In genomic region chr3:175865724-175866123, GRCh38 we compare ENCODE assay signal across 33 cellular contexts.
"Had no signal": no experiment of that assay in that cellular context is flagged by ENCODE, and none has a peak within 500 bp of the region (broad histone marks: within the 10 kb centered on the region; RNA-seq: fewer than 3 reads in every experiment).

No MANE protein-coding gene starts in this region.

- FAIRE-seq: astrocyte, bronchial epithelial cell had no signal

- H3K4me1 ChIP-seq: gastroesophageal sphincter, heart left ventricle had no signal

- H3K9me3 ChIP-seq: esophagus muscularis mucosa, gastroesophageal sphincter, heart left ventricle had no signal

- H3K36me3 ChIP-seq: brain microvascular endothelial cell, esophagus muscularis mucosa, gastroesophageal sphincter, heart left ventricle, WERI-Rb-1 had no signal

- H3K27me3 ChIP-seq: brain microvascular endothelial cell, dorsolateral prefrontal cortex, esophagus muscularis mucosa, gastroesophageal sphincter, heart left ventricle had no signal

- ATAC-seq: activated CD4-positive, alpha-beta T cell treated with anti-CD3 and anti-CD28 coated beads for 36 hours; activated CD8-positive, alpha-beta memory T cell treated with anti-CD3 and anti-CD28 coated beads, Interleukin-2, amount 10 ng/mL, durations not matched to agents 7 days and 5 days; activated CD8-positive, alpha-beta T cell treated with anti-CD3 and anti-CD28 coated beads, Interleukin-2, amount 10 ng/mL, durations not matched to agents 7 days and 5 days; activated naive CD4-positive, alpha-beta T cell treated with anti-CD3 and anti-CD28 coated beads, Interleukin-2, amount 50 U/mL, for 72 hours; gastroesophageal sphincter; heart left ventricle; T-cell had no signal

- DNase-seq: activated CD4-positive, alpha-beta memory T cell treated with anti-CD3 and anti-CD28 coated beads for 36 hours; activated CD4-positive, alpha-beta T cell treated with anti-CD3 and anti-CD28 coated beads for 36 hours; activated CD4-positive, alpha-beta T cell treated with anti-CD3 and anti-CD28 coated beads, Interleukin-2, amount 10 ng/mL, durations not matched to agents 24 days and 14 days; activated CD4-positive, CD25-positive, alpha-beta regulatory T cell; activated CD4-positive, CD25-positive, alpha-beta regulatory T cell treated with anti-CD3 and anti-CD28 coated beads, Interleukin-2, amount 50 U/mL, for 72 hours; activated CD8-positive, alpha-beta memory T cell treated with anti-CD3 and anti-CD28 coated beads, Interleukin-2, amount 10 ng/mL, durations not matched to agents 7 days and 5 days; activated CD8-positive, alpha-beta memory T cell treated with anti-CD3 and anti-CD28 coated beads, Interleukin-2, amount 50 U/mL, for 4 hours; activated CD8-positive, alpha-beta T cell treated with anti-CD3 and anti-CD28 coated beads, Interleukin-2, amount 10 ng/mL, durations not matched to agents 7 days and 5 days; activated gamma-delta T cell; activated naive CD4-positive, alpha-beta T cell; activated naive CD4-positive, alpha-beta T cell treated with anti-CD3 and anti-CD28 coated beads, Interleukin-2, amount 10 ng/mL, durations not matched to agents 7 days and 5 days; activated naive CD8-positive, alpha-beta T cell treated with anti-CD3 and anti-CD28 coated beads, Interleukin-2, amount 10 ng/mL, durations not matched to agents 7 days and 5 days; activated T-cell treated with anti-CD3 and anti-CD28 coated beads, Interleukin-2, amount 50 U/mL, for 1 hour; activated T-cell treated with anti-CD3 and anti-CD28 coated beads, Interleukin-2, amount 50 U/mL, for 48 hours; amniotic stem cell; anterior cingulate cortex; brain microvascular endothelial cell; dorsolateral prefrontal cortex; effector memory CD4-positive, alpha-beta T cell; endodermal cell; erythroblast; foreskin melanocyte; glutamatergic neuron; heart left ventricle; T-cell; T-helper 9 cell; WERI-Rb-1 had no signal

- H3K4me3 ChIP-seq: coronary artery, dorsolateral prefrontal cortex, esophagus muscularis mucosa, gastroesophageal sphincter, heart left ventricle had no signal
